Comparison of ENCODE assay signal across 8 cellular contexts in genomic region chr12:107761502-107761904, GRCh38. TPM values are rescaled to one million over a fixed set of nuclear protein-coding genes. Genes with fewer than 3 reads are reported as not detected.
DNase-seq lines count a peak whose midpoint lies in the region; ATAC-seq and TF ChIP-seq lines count a peak whose summit lies in the region.

No MANE protein-coding gene starts in this region.

- ATAC-seq in activated B cell treated with CpG ODN at 0.5 μM for 24 hours (ENCODE audit: low read depth) (peak; percentile 17), GM18870 (IDR thresholded peaks at IDR 0.05; ENCODE audit: unreplicated experiment) (no peak), HG03342 (IDR thresholded peaks at IDR 0.05; ENCODE audit: unreplicated experiment) (no peak)

- H3K4me3 Mint-ChIP-seq in activated B cell treated with CpG ODN at 0.5 μM for 24 hours (peak overlapping the region; percentile 88), glutamatergic neuron (ENCODE audit: unreplicated experiment) (peak overlapping the region; percentile 92)

- peaks cover 17% of the 10 kb centered on the region for H3K36me3 ChIP-seq in BE2C
- H3K36me3 ChIP-seq in HEK293 (ENCODE audit: control insufficient read depth in 2 of 2, insufficient read depth in 1 of 2, low read length in 2 of 2): peaks cover 23 to 27% of the 10 kb centered on the region in 2 experiments
- H3K36me3 ChIP-seq in prostate gland: no peaks in the 10 kb centered on the region

- TF ChIP-seq CTCF in BE2C (IDR thresholded peaks at IDR 0.05; ENCODE audit: low read depth, low read length): no peak
- no peak for TF ChIP-seq CTCF in HEK293 (tag by site-specific recombination; IDR thresholded peaks at IDR 0.05)
- no peak for TF ChIP-seq CTCF in activated B cell treated with CpG ODN at 0.5 μM for 24 hours (IDR thresholded peaks at IDR 0.05)
- TF ChIP-seq CTCF in glutamatergic neuron (IDR thresholded peaks at IDR 0.05; ENCODE audit: partially characterized antibody, unreplicated experiment): no peak
- no peak for TF ChIP-seq CTCF in prostate gland (IDR thresholded peaks at IDR 0.05)

- H3K27ac ChIP-seq in HEK293 (ENCODE audit: extremely low read depth, low read depth, low read length) (no peak overlapping the region; the same call in 1 of the 2 replicates), prostate gland (peak overlapping the region; percentile 49 to 59)

- no peak for DNase-seq in BE2C
- no peak for DNase-seq in activated B cell treated with CpG ODN at 0.5 μM for 24 hours
- no peak for DNase-seq in glutamatergic neuron
- DNase-seq in prostate gland (ENCODE audit: low spot score): no peak
- no peak for DNase-seq in NAMALWA (ENCODE audit: low spot score)

- H3K4me1 Mint-ChIP-seq in activated B cell treated with CpG ODN at 0.5 μM for 24 hours (peaks cover 33% of the 10 kb centered on the region), glutamatergic neuron (ENCODE audit: low read depth, unreplicated experiment) (peaks cover 9% of the 10 kb centered on the region)

- H3K4me1 ChIP-seq in BE2C: no peaks in the 10 kb centered on the region; the same call in 1 of the 2 replicates
- H3K4me1 ChIP-seq in HEK293 (ENCODE audit: control insufficient read depth, insufficient read depth, low read length): peaks cover 6% of the 10 kb centered on the region
- H3K4me1 ChIP-seq in prostate gland (replicated peaks): no peaks in the 10 kb centered on the region

- WGBS in prostate gland: 4% methylated on average over 12 of the region's 12 CpGs

- H3K4me3 ChIP-seq in BE2C (ENCODE audit: low read depth, low read length) (peak overlapping the region; percentile 90), HEK293 (ENCODE audit: low read depth, low read length) (peak overlapping the region; percentile 80), prostate gland (peak overlapping the region; percentile 75 to 81)

- H3K9me3 ChIP-seq in BE2C (no peaks in the 10 kb centered on the region), HEK293 (ENCODE audit: control insufficient read depth, insufficient read depth, low read depth, low read length) (no peaks in the 10 kb centered on the region), prostate gland (no peaks in the 10 kb centered on the region)

- POLR2A ChIA-PET in HEK293 (lab: Yijun Ruan, JAX): interaction anchor here (0.8 kb wide), 1 partner anchor 442 kb away, joined by 3 read pairs; no protein-coding TSS in a partner anchor
- POLR2A ChIA-PET in activated B cell treated with CpG ODN at 0.5 μM for 24 hours (lab: Charles Lee): no interaction called here

- H3K36me3 Mint-ChIP-seq in activated B cell treated with CpG ODN at 0.5 μM for 24 hours (ENCODE audit: low read depth) (peaks cover 20% of the 10 kb centered on the region), glutamatergic neuron (ENCODE audit: unreplicated experiment) (no peaks in the 10 kb centered on the region)

- CTCF ChIA-PET in HEK293 (lab: Yijun Ruan, JAX) (interaction anchor here (0.8 kb wide), 1 partner anchor 124 kb away, joined by 3 read pairs; no protein-coding TSS in a partner anchor), activated B cell treated with CpG ODN at 0.5 μM for 24 hours (lab: Charles Lee) (no interaction called here)

- no peak for TF ChIP-seq POLR2A in prostate gland (IDR thresholded peaks at IDR 0.05)

- H3K27me3 ChIP-seq in BE2C (no peaks in the 10 kb centered on the region), prostate gland (replicated peaks; ENCODE audit: insufficient read depth) (no peaks in the 10 kb centered on the region)

- intact Hi-C loops in activated B cell treated with CpG ODN at 0.5 μM for 24 hours (cut with micrococcal nuclease) (loop anchor here (1.0 to 10.0 kb wide), 11 partner anchors 24 to 1951 kb away; partner anchors contain the start of genes FAM222A, FICD, MMAB and MVK), prostate gland (cut with DNase I) (loop anchor here (10.0 kb wide), 1 partner anchor 753 kb away; the partner anchor contains the start of gene FICD)

- H3K9me3 Mint-ChIP-seq in activated B cell treated with CpG ODN at 0.5 μM for 24 hours: peaks cover 2% of the 10 kb centered on the region
- H3K9me3 Mint-ChIP-seq in glutamatergic neuron (ENCODE audit: unreplicated experiment): peaks cover 5% of the 10 kb centered on the region

- H3K27ac Mint-ChIP-seq in activated B cell treated with CpG ODN at 0.5 μM for 24 hours (peak overlapping the region; percentile 86), glutamatergic neuron (ENCODE audit: unreplicated experiment) (peak overlapping the region; percentile 48)

- H3K27me3 Mint-ChIP-seq in activated B cell treated with CpG ODN at 0.5 μM for 24 hours (no peaks in the 10 kb centered on the region), glutamatergic neuron (ENCODE audit: unreplicated experiment) (no peaks in the 10 kb centered on the region)

TF ChIP-seq in HEK293, 187 proteins besides CTCF, POLR2A, EP300 and RAD21 (continues in another document):
- no peak for TF ChIP-seq ZNF707 (tag by site-specific recombination; IDR thresholded peaks at IDR 0.05)
- no peak for TF ChIP-seq ZNF843 (tag by site-specific recombination; IDR thresholded peaks at IDR 0.05)
- no peak for TF ChIP-seq ZNF792 (tag by site-specific recombination; IDR thresholded peaks at IDR 0.05)
- no peak for TF ChIP-seq YY2 (tag by site-specific recombination; IDR thresholded peaks at IDR 0.05)
- no peak for TF ChIP-seq ZSCAN4 (tag by site-specific recombination; IDR thresholded peaks at IDR 0.05)
- TF ChIP-seq MYNN (tag by site-specific recombination; IDR thresholded peaks at IDR 0.05; ENCODE audit: borderline replicate concordance): no peak
- TF ChIP-seq OVOL3 (tag by site-specific recombination; IDR thresholded peaks at IDR 0.05): no peak
- TF ChIP-seq ZNF121 (tag by site-specific recombination; IDR thresholded peaks at IDR 0.05): no peak
- TF ChIP-seq, protein P1, sequence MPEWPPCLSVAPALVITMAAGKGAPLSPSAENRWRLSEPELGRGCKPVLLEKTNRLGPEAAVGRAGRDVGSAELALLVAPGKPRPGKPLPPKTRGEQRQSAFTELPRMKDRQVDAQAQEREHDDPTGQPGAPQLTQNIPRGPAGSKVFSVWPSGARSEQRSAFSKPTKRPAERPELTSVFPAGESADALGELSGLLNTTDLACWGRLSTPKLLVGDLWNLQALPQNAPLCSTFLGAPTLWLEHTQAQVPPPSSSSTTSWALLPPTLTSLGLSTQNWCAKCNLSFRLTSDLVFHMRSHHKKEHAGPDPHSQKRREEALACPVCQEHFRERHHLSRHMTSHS (tag by site-specific recombination; IDR thresholded peaks at IDR 0.05): no peak
- no peak for TF ChIP-seq ZBTB20 (tag by site-specific recombination; IDR thresholded peaks at IDR 0.05)
- TF ChIP-seq, protein P2, sequence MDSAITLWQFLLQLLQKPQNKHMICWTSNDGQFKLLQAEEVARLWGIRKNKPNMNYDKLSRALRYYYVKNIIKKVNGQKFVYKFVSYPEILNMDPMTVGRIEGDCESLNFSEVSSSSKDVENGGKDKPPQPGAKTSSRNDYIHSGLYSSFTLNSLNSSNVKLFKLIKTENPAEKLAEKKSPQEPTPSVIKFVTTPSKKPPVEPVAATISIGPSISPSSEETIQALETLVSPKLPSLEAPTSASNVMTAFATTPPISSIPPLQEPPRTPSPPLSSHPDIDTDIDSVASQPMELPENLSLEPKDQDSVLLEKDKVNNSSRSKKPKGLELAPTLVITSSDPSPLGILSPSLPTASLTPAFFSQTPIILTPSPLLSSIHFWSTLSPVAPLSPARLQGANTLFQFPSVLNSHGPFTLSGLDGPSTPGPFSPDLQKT (IDR thresholded peaks at IDR 0.05; ENCODE audit: borderline replicate concordance, low read depth, low read length): no peak
- TF ChIP-seq ZNF155 (tag by site-specific recombination; IDR thresholded peaks at IDR 0.05): no peak
- no peak for TF ChIP-seq GLI4 (tag by site-specific recombination; IDR thresholded peaks at IDR 0.05)
- no peak for TF ChIP-seq ZNF530 (tag by site-specific recombination; IDR thresholded peaks at IDR 0.05; ENCODE audit: low read depth)
- no peak for TF ChIP-seq ZNF830 (tag by site-specific recombination; IDR thresholded peaks at IDR 0.05; ENCODE audit: low read depth)
- no peak for TF ChIP-seq IKZF3 (tag by site-specific recombination; IDR thresholded peaks at IDR 0.05)
- TF ChIP-seq ZNF600 (tag by site-specific recombination; IDR thresholded peaks at IDR 0.05): peak; percentile 61
- peak; percentile 22; the same call in 1 of the 2 replicates for TF ChIP-seq ZNF341 (tag by site-specific recombination; IDR thresholded peaks at IDR 0.05; ENCODE audit: low read depth)
- TF ChIP-seq KLF8 (tag by site-specific recombination; IDR thresholded peaks at IDR 0.05): no peak
- TF ChIP-seq ZNF610 (tag by site-specific recombination; IDR thresholded peaks at IDR 0.05; ENCODE audit: borderline replicate concordance): no peak
- TF ChIP-seq ZBTB48 (tag by site-specific recombination; IDR thresholded peaks at IDR 0.05): 0 out of 2 replicates have a peak, but pooled peaks have one; percentile 13
- no peak for TF ChIP-seq MEIS1 (CRISPR knock-in tag; IDR thresholded peaks at IDR 0.05; ENCODE audit: borderline replicate concordance)
- no peak for TF ChIP-seq ZNF133 (tag by site-specific recombination; IDR thresholded peaks at IDR 0.05)
- TF ChIP-seq ZNF791 (tag by site-specific recombination; IDR thresholded peaks at IDR 0.05): no peak
- TF ChIP-seq KLF1 (tag by site-specific recombination; IDR thresholded peaks at IDR 0.05): no peak
- no peak for TF ChIP-seq ZNF571 (tag by site-specific recombination; IDR thresholded peaks at IDR 0.05)
- TF ChIP-seq ZNF623 (tag by site-specific recombination; IDR thresholded peaks at IDR 0.05): no peak
- TF ChIP-seq ZNF223 (tag by site-specific recombination; IDR thresholded peaks at IDR 0.05): no peak

RNA-seq across cellular contexts. Expression of gene PRDM4, which starts 0.6 kb away (rescaled TPM):
- polyA plus RNA-seq in BE2C (2012; ENCODE audit: insufficient read depth, insufficient read length, low read depth): 37.0 TPM
- total RNA-seq in activated B cell treated with CpG ODN at 0.5 μM for 24 hours: 37.8 and 45.2 TPM in 2 replicates
- 30.1 TPM for total RNA-seq in glutamatergic neuron (ENCODE audit: unreplicated experiment)
- 10 to 100 TPM; 32.7 to 36.0 TPM for total RNA-seq in prostate gland

RNA-seq across cellular contexts. Expression of gene ASCL4, which starts 13.0 kb away (rescaled TPM):
- not detected for polyA plus RNA-seq in BE2C (2012; ENCODE audit: insufficient read depth, insufficient read length, low read depth)
- total RNA-seq in activated B cell treated with CpG ODN at 0.5 μM for 24 hours (not detected in 2 replicates), glutamatergic neuron (ENCODE audit: unreplicated experiment) (not detected), prostate gland (not detected)
